In genomic region chr1:208228026-208228425, GRCh38 we compare ENCODE assay signal across 26 cellular contexts. TPM values are rescaled to one million over a fixed set of nuclear protein-coding genes. Genes with fewer than 3 reads are reported as not detected.
A peak's percentile ranks its signal among the peaks of the same experiment; 100 is the strongest.
DNase-seq lines count a peak whose midpoint lies in the region; ATAC-seq and TF ChIP-seq lines count a peak whose summit lies in the region.
"Had no signal": no experiment of that assay in that cellular context is flagged by ENCODE, and none has a peak within 500 bp of the region (broad histone marks: within the 10 kb centered on the region; RNA-seq: fewer than 3 reads in every experiment).

No MANE protein-coding gene starts in this region.

- TF ChIP-seq CTCF in endodermal cell (conservative IDR thresholded peaks at IDR 0.05) (no peak), nephron (IDR thresholded peaks at IDR 0.05; ENCODE audit: unreplicated experiment in 3 of 3) (no peak), tibial artery (IDR thresholded peaks at IDR 0.05) (no peak)

- no peaks in the 10 kb centered on the region for H3K9me3 ChIP-seq in endodermal cell (ENCODE audit: control insufficient read depth, low read length)
- no peaks in the 10 kb centered on the region for H3K9me3 ChIP-seq in tibial artery
- H3K9me3 ChIP-seq: tibial nerve had no signal

- no peaks in the 10 kb centered on the region for H3K9me3 Mint-ChIP-seq in endodermal cell
- no peaks in the 10 kb centered on the region for H3K9me3 Mint-ChIP-seq in nephron
- H3K9me3 Mint-ChIP-seq: activated CD4-positive, alpha-beta memory T cell treated with anti-CD3 and anti-CD28 coated beads, Interleukin-2, amount 10 ng/mL, durations not matched to agents 7 days and 5 days; activated naive CD8-positive, alpha-beta T cell treated with anti-CD3 and anti-CD28 coated beads for 36 hours; activated T-helper 2 cell treated with anti-CD3 and anti-CD28 coated beads, Interferon-gamma antibody, Interleukin-2, Interleukin-4, amounts not matched to agents 10 μg/mL and 5 μg/mL and 100 μg/mL, durations not matched to agents 14 hours and 24 hours and 36 hours had no signal

- H3K9ac ChIP-seq in endodermal cell (ENCODE audit: extremely low read depth, low read length, poor library complexity, severe bottlenecking) = no peak overlapping the region

- 89 to 100% methylated on average over 3 of the region's 3 CpGs for WGBS in endodermal cell (ENCODE audit: insufficient coverage in 1 of 2, insufficient read length in 1 of 2), 2 experiments

- H3K4me3 ChIP-seq in endodermal cell (ENCODE audit: low read length) (no peak overlapping the region), tibial artery (no peak overlapping the region)
- H3K4me3 ChIP-seq: smooth muscle cell, tibial nerve had no signal

- no peak overlapping the region for H3K27ac ChIP-seq in endodermal cell (ENCODE audit: low read depth, low read length)
- peak overlapping the region; percentile 84 to 92 for H3K27ac ChIP-seq in tibial artery
- H3K27ac ChIP-seq: 22Rv1 had no signal

- H3K36me3 Mint-ChIP-seq in endodermal cell (ENCODE audit: low read depth) (peaks cover 22% of the 10 kb centered on the region), nephron (ENCODE audit: low read depth) (peaks cover 4% of the 10 kb centered on the region)
- H3K36me3 Mint-ChIP-seq: activated naive CD8-positive, alpha-beta T cell treated with anti-CD3 and anti-CD28 coated beads for 36 hours; CD4-positive, alpha-beta memory T cell had no signal

- DNase-seq in DMS53 (lab: John Stamatoyannopoulos, UW) = peak; percentile 52
- DNase-seq in DMS53 treated with DMSO at 0.1 percent for 48 hours (lab: John Stamatoyannopoulos, UW; ENCODE audit: unreplicated experiment) = no peak
- peak; percentile 40 for DNase-seq in endodermal cell
- DNase-seq in tibial artery = no peak
- no peak for DNase-seq in NCI-H2107 treated with DMSO at 0.1 percent for 48 hours (lab: John Stamatoyannopoulos, UW; ENCODE audit: unreplicated experiment)
- DNase-seq: activated CD4-positive, alpha-beta memory T cell treated with anti-CD3 and anti-CD28 coated beads, Interleukin-2, amount 10 ng/mL, durations not matched to agents 7 days and 5 days; activated CD4-positive, CD25-positive, alpha-beta regulatory T cell treated with anti-CD3 and anti-CD28 coated beads, Interleukin-2, amount 50 U/mL, for 72 hours; activated naive CD8-positive, alpha-beta T cell treated with anti-CD3 and anti-CD28 coated beads for 36 hours; CD4-positive, alpha-beta memory T cell; effector CD4-positive, alpha-beta T cell; foreskin fibroblast; GDM1; hypothalamus; mammary epithelial cell; NCI-H2171; NCI-H524; nucleus accumbens; stimulated activated CD4-positive, alpha-beta T cell treated with anti-CD3 and anti-CD28 coated beads, Interleukin-2, amount 100 ng/mL, for 24 hours had no signal

- H3K27ac Mint-ChIP-seq in endodermal cell (no peak overlapping the region), nephron (peak overlapping the region in 2 of 3 experiments; percentile 34 to 81)
- H3K27ac Mint-ChIP-seq: activated CD4-positive, alpha-beta memory T cell treated with anti-CD3 and anti-CD28 coated beads, Interleukin-2, amount 10 ng/mL, durations not matched to agents 7 days and 5 days; activated naive CD8-positive, alpha-beta T cell treated with anti-CD3 and anti-CD28 coated beads for 36 hours; activated T-helper 2 cell treated with anti-CD3 and anti-CD28 coated beads, Interferon-gamma antibody, Interleukin-2, Interleukin-4, amounts not matched to agents 10 μg/mL and 5 μg/mL and 100 μg/mL, durations not matched to agents 14 hours and 24 hours and 36 hours had no signal

- no peaks in the 10 kb centered on the region for H3K27me3 ChIP-seq in endodermal cell (ENCODE audit: control insufficient read depth, insufficient read depth, low read length, poor library complexity, severe bottlenecking)
- H3K27me3 ChIP-seq in tibial artery = no peaks in the 10 kb centered on the region
- H3K27me3 ChIP-seq: tibial nerve had no signal

- H3K4me3 Mint-ChIP-seq in endodermal cell = no peak overlapping the region
- no peak overlapping the region for H3K4me3 Mint-ChIP-seq in nephron
- H3K4me3 Mint-ChIP-seq: activated CD4-positive, alpha-beta memory T cell treated with anti-CD3 and anti-CD28 coated beads, Interleukin-2, amount 10 ng/mL, durations not matched to agents 7 days and 5 days; activated naive CD8-positive, alpha-beta T cell treated with anti-CD3 and anti-CD28 coated beads for 36 hours; CD4-positive, alpha-beta memory T cell had no signal

- intact Hi-C loops in tibial artery (cut with DNase I; ENCODE audit: low total_unique reads) = loop anchor here (10.0 kb wide), 1 partner anchor 423 kb away; no protein-coding TSS in a partner anchor

- H3K36me3 ChIP-seq in endodermal cell (ENCODE audit: control insufficient read depth, insufficient read depth, low read length) (peaks cover 93% of the 10 kb centered on the region), tibial artery (no peaks in the 10 kb centered on the region)
- H3K36me3 ChIP-seq: tibial nerve had no signal

- H3K4me1 Mint-ChIP-seq in endodermal cell (peaks cover 47% of the 10 kb centered on the region), nephron (peaks cover 90% of the 10 kb centered on the region)
- H3K4me1 Mint-ChIP-seq: activated CD4-positive, alpha-beta memory T cell treated with anti-CD3 and anti-CD28 coated beads, Interleukin-2, amount 10 ng/mL, durations not matched to agents 7 days and 5 days; activated naive CD8-positive, alpha-beta T cell treated with anti-CD3 and anti-CD28 coated beads for 36 hours; CD4-positive, alpha-beta memory T cell had no signal

- H3K4me1 ChIP-seq in endodermal cell (ENCODE audit: control insufficient read depth, insufficient read depth, low read length) (peaks cover 30% of the 10 kb centered on the region), tibial artery (peaks cover 0 to 87% (median 60%) of the 10 kb centered on the region in 4 donors)

- H3K27me3 Mint-ChIP-seq in endodermal cell (ENCODE audit: insufficient read depth) (no peaks in the 10 kb centered on the region), nephron (ENCODE audit: low read depth) (peaks cover 21% of the 10 kb centered on the region)

- ATAC-seq in GM18517 (IDR thresholded peaks at IDR 0.05; ENCODE audit: unreplicated experiment) (no peak), GM19455 (IDR thresholded peaks at IDR 0.05; ENCODE audit: unreplicated experiment) (no peak)
- ATAC-seq: Panc1 had no signal

RNA-seq across cellular contexts. Expression of gene PLXNA2, which starts 16.2 kb away (rescaled TPM):
- total RNA-seq in endodermal cell = 10 to 100 TPM; 61.2 to 86.1 TPM
- 22.9 TPM for polyA plus RNA-seq in endodermal cell (2013, experiment 1 of 2)
- 24.4 TPM for polyA plus RNA-seq in endodermal cell (2013, experiment 2 of 2)

Comparison
In these comparisons a context has a peak if more than half of its experiments do, and no peak if none do; other contexts are left out.
1. DNase-seq: peak in DMS53 (single experiment) and endodermal cell (single experiment); none in DMS53 treated with DMSO at 0.1 percent for 48 hours (single experiment), tibial artery (0 of 2) and NCI-H2107 treated with DMSO at 0.1 percent for 48 hours (single experiment).